11 cellular contexts compared by ENCODE assay signal in genomic region chr15:60720493-60721231, GRCh38.
A peak's percentile ranks its signal among the peaks of the same experiment; 100 is the strongest.
DNase-seq lines count a peak whose midpoint lies in the region; ATAC-seq and TF ChIP-seq lines count a peak whose summit lies in the region.
"Had no signal": no experiment of that assay in that cellular context is flagged by ENCODE, and none has a peak within 500 bp of the region (broad histone marks: within the 10 kb centered on the region; RNA-seq: fewer than 3 reads in every experiment).

No MANE protein-coding gene starts in this region.

- DNase-seq in GM20000 (ENCODE audit: low spot score) (peak; percentile 27), T-helper 17 cell (peak in 2 of 3 donors; percentile 22 to 44), transverse colon (no peak), NCI-H2081 (lab: John Stamatoyannopoulos, UW) (no peak), 8988T (no peak), D341Med (ENCODE audit: low spot score) (no peak)
- DNase-seq in activated naive CD4-positive, alpha-beta T cell treated with anti-CD3 and anti-CD28 coated beads, Interleukin-2, amount 50 U/mL, for 72 hours (ENCODE audit: low spot score in 2 of 2) = peak; percentile 70 to 80
- peak; percentile 16 for DNase-seq in stimulated activated CD8-positive, alpha-beta memory T cell treated with anti-CD3 and anti-CD28 coated beads, Interleukin-7, amount 100 ng/mL, for 24 hours (ENCODE audit: low read depth)
- DNase-seq: NCI-H187 had no signal

- peaks cover 61% of the 10 kb centered on the region for H3K4me1 Mint-ChIP-seq in T-helper 17 cell

- no peak for TF ChIP-seq EP300 in transverse colon (IDR thresholded peaks at IDR 0.05; ENCODE audit: low read depth)

- no peaks in the 10 kb centered on the region for H3K4me1 ChIP-seq in transverse colon

- no peaks in the 10 kb centered on the region for H3K9me3 ChIP-seq in T-helper 17 cell (ENCODE audit: control insufficient read depth, low read length, poor library complexity, severe bottlenecking)
- H3K9me3 ChIP-seq in transverse colon = no peaks in the 10 kb centered on the region

- no peak overlapping the region for H3K27ac ChIP-seq in transverse colon
- H3K27ac ChIP-seq: cardiac muscle cell had no signal

- 63 to 81% methylated on average over 15 to 17 of the region's 17 CpGs for WGBS in transverse colon (ENCODE audit: low coverage in 1 of 2), 2 donors

- ATAC-seq in T-helper 17 cell = peak; percentile 80
- ATAC-seq in activated naive CD4-positive, alpha-beta T cell treated with anti-CD3 and anti-CD28 coated beads, Interleukin-2, amount 50 U/mL, for 72 hours = peak; percentile 91 to 93

- intact Hi-C loops in transverse colon (cut with DNase I; ENCODE audit: low total_unique reads) = no loop called here

- H3K4me3 Mint-ChIP-seq in T-helper 17 cell = peak overlapping the region; percentile 93

- H3K27me3 ChIP-seq in transverse colon = no peaks in the 10 kb centered on the region

- in situ Hi-C loops in transverse colon (cut with MboI; ENCODE audit: low pct_ligation_motif_present in 1 of 4, low pct_unique_long_range_greater_than_20kb in 1 of 4, low sequenced_read_pairs in 3 of 4) = loop anchor here in 1 of 4 donors (10.0 kb wide), 1 partner anchor 64 kb away; no protein-coding TSS in a partner anchor

- no peak for TF ChIP-seq POLR2A in transverse colon (IDR thresholded peaks at IDR 0.05)

- TF ChIP-seq CTCF in GM20000 (IDR thresholded peaks at IDR 0.05; ENCODE audit: extremely low read depth, missing control alignments) (no peak), transverse colon (IDR thresholded peaks at IDR 0.05) (no peak)

- H3K27me3 Mint-ChIP-seq in T-helper 17 cell = no peaks in the 10 kb centered on the region

- H3K4me3 ChIP-seq in transverse colon = no peak overlapping the region
- H3K4me3 ChIP-seq: cardiac muscle cell, lung had no signal

- H3K36me3 Mint-ChIP-seq in T-helper 17 cell (ENCODE audit: low read depth) = no peaks in the 10 kb centered on the region
- peaks cover 0 to 38% of the 10 kb centered on the region in 2 donors for H3K36me3 Mint-ChIP-seq in activated naive CD4-positive, alpha-beta T cell treated with anti-CD3 and anti-CD28 coated beads, Interleukin-2, amount 50 U/mL, for 72 hours

- peaks cover 0 to 16% of the 10 kb centered on the region in 2 donors for H3K9me3 Mint-ChIP-seq in activated naive CD4-positive, alpha-beta T cell treated with anti-CD3 and anti-CD28 coated beads, Interleukin-2, amount 50 U/mL, for 72 hours

- H3K27ac Mint-ChIP-seq in T-helper 17 cell = peak overlapping the region; percentile 100
- peak overlapping the region; percentile 91 to 98 for H3K27ac Mint-ChIP-seq in activated naive CD4-positive, alpha-beta T cell treated with anti-CD3 and anti-CD28 coated beads, Interleukin-2, amount 50 U/mL, for 72 hours

- no peaks in the 10 kb centered on the region for H3K36me3 ChIP-seq in transverse colon
- H3K36me3 ChIP-seq: cardiac muscle cell had no signal

Comparison
In these comparisons a context has a peak if more than half of its experiments do, and no peak if none do; other contexts are left out.
1. DNase-seq: peak in GM20000 (single experiment), T-helper 17 cell (2 of 3), activated naive CD4-positive, alpha-beta T cell treated with anti-CD3 and anti-CD28 coated beads, Interleukin-2, amount 50 U/mL, for 72 hours (2 of 2) and stimulated activated CD8-positive, alpha-beta memory T cell treated with anti-CD3 and anti-CD28 coated beads, Interleukin-7, amount 100 ng/mL, for 24 hours (single experiment); none in transverse colon (single experiment), NCI-H2081 (0 of 2), 8988T (single experiment) and D341Med (single experiment).